ENCODE assay signal across 15 cellular contexts in the genomic region with DNA sequence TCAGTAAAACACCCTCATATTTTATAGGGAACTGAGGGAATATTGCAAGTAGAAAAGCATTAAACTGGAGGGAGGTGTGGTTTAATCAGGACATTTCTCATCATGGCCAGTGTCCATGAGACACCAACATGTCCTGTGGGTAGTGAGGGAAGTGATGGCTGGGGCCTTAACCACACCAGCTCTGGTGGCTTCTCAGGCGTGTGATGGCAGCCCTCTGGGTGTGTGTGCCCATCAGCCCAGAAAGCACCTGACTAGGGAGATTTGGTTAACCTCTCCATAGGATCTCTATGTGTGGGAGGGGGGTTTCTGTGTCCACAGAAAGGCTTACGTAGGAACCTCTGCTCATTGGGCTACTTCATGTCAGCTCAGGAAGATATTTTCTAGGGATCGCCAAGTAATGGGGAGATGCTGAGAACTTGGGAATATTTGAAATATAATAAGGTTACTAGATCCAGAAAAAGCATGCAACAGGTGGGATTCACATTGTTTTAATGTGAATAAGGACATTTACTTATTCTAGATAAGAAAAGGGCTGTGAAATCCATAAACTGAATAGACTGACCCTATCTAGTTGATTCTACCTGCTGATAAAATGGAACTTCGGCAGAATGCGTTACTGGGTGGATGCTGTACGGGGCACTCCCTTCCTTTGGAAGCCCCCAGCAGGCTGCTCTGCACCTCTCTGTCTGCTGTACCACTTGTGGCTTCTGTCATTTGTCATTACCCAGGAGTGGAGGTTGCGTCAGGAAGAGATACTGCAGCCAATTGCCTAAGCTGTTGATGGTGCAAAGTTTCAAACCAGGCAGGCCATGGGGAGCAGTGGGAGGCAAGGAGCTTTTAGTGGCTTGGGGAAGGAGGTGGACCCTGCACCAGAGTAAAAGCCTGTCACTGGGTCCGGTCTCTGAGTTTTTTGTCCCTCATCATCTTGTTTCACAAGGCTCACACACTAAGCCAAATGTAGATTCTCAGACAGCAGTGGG.
"Had no signal": no experiment of that assay in that cellular context is flagged by ENCODE, and none has a peak within 500 bp of the region (broad histone marks: within the 10 kb centered on the region; RNA-seq: fewer than 3 reads in every experiment).

No MANE protein-coding gene starts in this region.

- H3K27me3 ChIP-seq: breast epithelium had no signal

- H3K9me3 ChIP-seq: breast epithelium had no signal

- H3K9me3 Mint-ChIP-seq: activated CD4-positive, alpha-beta T cell treated with anti-CD3 and anti-CD28 coated beads, Interleukin-2, amount 10 ng/mL, durations not matched to agents 24 days and 14 days; activated naive CD8-positive, alpha-beta T cell treated with anti-CD3 and anti-CD28 coated beads, Interleukin-2, amount 50 U/mL, for 24 hours; natural killer cell; stimulated activated naive CD8-positive, alpha-beta T cell treated with anti-CD3 and anti-CD28 coated beads, Interleukin-15, Interleukin-2, amounts not matched to agents 100 ng/mL and 50 ng/mL, for 24 hours had no signal

- H3K4me3 Mint-ChIP-seq: activated CD4-positive, alpha-beta T cell treated with anti-CD3 and anti-CD28 coated beads, Interleukin-2, amount 10 ng/mL, durations not matched to agents 24 days and 14 days; activated CD8-positive, alpha-beta T cell treated with anti-CD3 and anti-CD28 coated beads, Interleukin-2, amount 10 ng/mL, durations not matched to agents 7 days and 5 days; activated naive CD8-positive, alpha-beta T cell treated with anti-CD3 and anti-CD28 coated beads, Interleukin-2, amount 50 U/mL, for 24 hours; natural killer cell; stimulated activated naive CD8-positive, alpha-beta T cell treated with anti-CD3 and anti-CD28 coated beads, Interleukin-15, Interleukin-2, amounts not matched to agents 100 ng/mL and 50 ng/mL, for 24 hours had no signal

- ATAC-seq: activated CD8-positive, alpha-beta T cell treated with anti-CD3 and anti-CD28 coated beads, Interleukin-2, amount 10 ng/mL, durations not matched to agents 7 days and 5 days; activated naive CD8-positive, alpha-beta T cell treated with anti-CD3 and anti-CD28 coated beads, Interleukin-2, amount 50 U/mL, for 24 hours; left colon; natural killer cell had no signal

- H3K27ac Mint-ChIP-seq: activated CD4-positive, alpha-beta T cell treated with anti-CD3 and anti-CD28 coated beads, Interleukin-2, amount 10 ng/mL, durations not matched to agents 24 days and 14 days; activated naive CD8-positive, alpha-beta T cell treated with anti-CD3 and anti-CD28 coated beads, Interleukin-2, amount 50 U/mL, for 24 hours; natural killer cell; stimulated activated naive CD8-positive, alpha-beta T cell treated with anti-CD3 and anti-CD28 coated beads, Interleukin-15, Interleukin-2, amounts not matched to agents 100 ng/mL and 50 ng/mL, for 24 hours had no signal

- DNase-seq: activated CD4-positive, alpha-beta T cell treated with anti-CD3 and anti-CD28 coated beads, Interleukin-2, amount 10 ng/mL, durations not matched to agents 24 days and 14 days; activated CD4-positive, CD25-positive, alpha-beta regulatory T cell; activated CD8-positive, alpha-beta T cell treated with anti-CD3 and anti-CD28 coated beads, Interleukin-2, amount 10 ng/mL, durations not matched to agents 7 days and 5 days; activated naive CD4-positive, alpha-beta T cell; activated naive CD8-positive, alpha-beta T cell treated with anti-CD3 and anti-CD28 coated beads, Interleukin-2, amount 50 U/mL, for 24 hours; aorta; erythroblast; left colon; mammary epithelial cell; natural killer cell; nucleus accumbens; retina; stimulated activated CD4-positive, alpha-beta T cell treated with anti-CD3 and anti-CD28 coated beads, Interleukin-2, amount 100 ng/mL, for 48 hours had no signal

- H3K27me3 Mint-ChIP-seq: activated CD4-positive, alpha-beta T cell treated with anti-CD3 and anti-CD28 coated beads, Interleukin-2, amount 10 ng/mL, durations not matched to agents 24 days and 14 days; activated naive CD8-positive, alpha-beta T cell treated with anti-CD3 and anti-CD28 coated beads, Interleukin-2, amount 50 U/mL, for 24 hours; stimulated activated naive CD8-positive, alpha-beta T cell treated with anti-CD3 and anti-CD28 coated beads, Interleukin-15, Interleukin-2, amounts not matched to agents 100 ng/mL and 50 ng/mL, for 24 hours had no signal

- H3K27ac ChIP-seq: breast epithelium had no signal

- H3K4me3 ChIP-seq: breast epithelium had no signal

- H3K4me1 ChIP-seq: breast epithelium had no signal
